Comparison of ENCODE assay signal across 3 cellular contexts in the genomic region with DNA sequence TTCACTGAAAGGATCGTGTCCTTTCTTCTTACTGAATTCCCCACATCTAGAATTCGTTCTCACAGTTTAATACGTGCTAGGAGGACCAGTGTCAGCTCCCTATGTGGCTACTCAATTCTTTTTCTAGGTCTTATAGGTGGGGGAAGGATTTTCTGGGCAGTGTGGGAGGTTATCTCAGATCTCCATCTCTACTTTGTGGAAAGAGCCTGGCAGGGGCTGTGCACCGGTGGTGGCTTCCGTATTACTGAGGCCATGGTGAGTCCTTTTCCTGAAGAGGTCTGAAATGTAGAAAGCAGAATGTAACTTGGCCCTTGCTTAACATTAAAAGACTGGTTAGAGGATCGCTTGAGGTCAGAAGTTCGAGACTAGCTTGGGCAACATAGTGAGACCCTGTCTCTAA.
TF ChIP-seq lines count a peak whose summit lies in the region.

No MANE protein-coding gene starts in this region.

TF ChIP-seq in SK-N-SH, 30 proteins besides CTCF, POLR2A, EP300 and RAD21:
- TF ChIP-seq NFIC (IDR thresholded peaks at IDR 0.05; ENCODE audit: borderline replicate concordance) (no peak), GATA2 (CRISPR knock-in tag; IDR thresholded peaks at IDR 0.05) (peak; percentile 39)
TF ChIP-seq in SK-N-SH: peak in this region for 1.

TF ChIP-seq in SK-N-SH treated with all-trans-retinoic acid at 6 μM for 48 hours, 23 proteins besides CTCF, POLR2A, EP300 and RAD21:
- TF ChIP-seq BACH2 (CRISPR knock-in tag; IDR thresholded peaks at IDR 0.05; ENCODE audit: borderline replicate concordance) (no peak), ZNF8 (CRISPR knock-in tag; IDR thresholded peaks at IDR 0.05) (no peak)

TF ChIP-seq in endothelial cell of umbilical vein, 7 proteins besides CTCF, POLR2A, EP300 and RAD21:
- TF ChIP-seq EZH2 (IDR thresholded peaks at IDR 0.05; ENCODE audit: borderline replicate concordance, low read depth, low read length, severe bottlenecking) (no peak), GATA2 (IDR thresholded peaks at IDR 0.05; ENCODE audit: insufficient read depth, insufficient read length, low read depth, low read length) (peak; percentile 38)
